ENCODE assay signal across 26 cellular contexts in genomic region chr3:188437921-188438320, GRCh38.
A peak's percentile ranks its signal among the peaks of the same experiment; 100 is the strongest.
DNase-seq lines count a peak whose midpoint lies in the region; ATAC-seq, FAIRE-seq and TF ChIP-seq lines count a peak whose summit lies in the region.
"Had no signal": no experiment of that assay in that cellular context is flagged by ENCODE, and none has a peak within 500 bp of the region (broad histone marks: within the 10 kb centered on the region; RNA-seq: fewer than 3 reads in every experiment).

No MANE protein-coding gene starts in this region.

- no peak overlapping the region for H3K9ac ChIP-seq in endothelial cell of umbilical vein (replicated peaks; ENCODE audit: extremely low read depth, insufficient read depth, low read length)

- peaks cover 2% of the 10 kb centered on the region for H3K79me2 ChIP-seq in endothelial cell of umbilical vein (ENCODE audit: control insufficient read depth, insufficient read depth, low read length)

- peaks cover 14% of the 10 kb centered on the region for H3K9me3 Mint-ChIP-seq in activated CD4-positive, alpha-beta T cell treated with anti-CD3 and anti-CD28 coated beads, Interleukin-2, amount 10 ng/mL, durations not matched to agents 24 days and 14 days
- H3K9me3 Mint-ChIP-seq: activated naive CD4-positive, alpha-beta T cell treated with anti-CD3 and anti-CD28 coated beads for 36 hours; effector memory CD8-positive, alpha-beta T cell had no signal

- H3K36me3 Mint-ChIP-seq in activated CD4-positive, alpha-beta T cell treated with anti-CD3 and anti-CD28 coated beads, Interleukin-2, amount 10 ng/mL, durations not matched to agents 24 days and 14 days (ENCODE audit: low read depth): peaks cover 21% of the 10 kb centered on the region

- no peaks in the 10 kb centered on the region for H3K36me3 ChIP-seq in endothelial cell of umbilical vein (ENCODE audit: control insufficient read depth in 2 of 2, extremely low read depth in 1 of 2, insufficient read depth in 2 of 2, low read length in 2 of 2)
- H3K36me3 ChIP-seq: BE2C, left lung, neutrophil had no signal

- H3K4me1 ChIP-seq in endothelial cell of umbilical vein (ENCODE audit: control insufficient read depth, extremely low read depth, insufficient read depth, low read length): peaks cover 43% of the 10 kb centered on the region
- H3K4me1 ChIP-seq: BE2C had no signal

- no peak for TF ChIP-seq CTCF in endothelial cell of umbilical vein (IDR thresholded peaks at IDR 0.05; ENCODE audit: extremely low read depth in 1 of 2, insufficient read depth in 1 of 2, low read depth in 1 of 2, low read length in 2 of 2)

- no peaks in the 10 kb centered on the region for H3K27me3 ChIP-seq in endothelial cell of umbilical vein (ENCODE audit: control insufficient read depth in 2 of 2, insufficient read depth in 2 of 2, low read length in 2 of 2)
- H3K27me3 ChIP-seq: ascending aorta, BE2C, heart left ventricle, left lung, neutrophil had no signal

- H3K4me3 Mint-ChIP-seq in activated CD4-positive, alpha-beta T cell treated with anti-CD3 and anti-CD28 coated beads, Interleukin-2, amount 10 ng/mL, durations not matched to agents 24 days and 14 days: peak overlapping the region; percentile 22
- H3K4me3 Mint-ChIP-seq: activated CD4-positive, alpha-beta T cell treated with anti-CD3 and anti-CD28 coated beads, Interleukin-2, amount 10 ng/mL, durations not matched to agents 7 days and 5 days; activated naive CD4-positive, alpha-beta T cell treated with anti-CD3 and anti-CD28 coated beads for 36 hours had no signal

- POLR2A ChIA-PET in endothelial cell of umbilical vein (lab: Charles Lee): no interaction called here

- ATAC-seq in GM21381 (IDR thresholded peaks at IDR 0.05; ENCODE audit: unreplicated experiment) (no peak), GM18498 (IDR thresholded peaks at IDR 0.05; ENCODE audit: unreplicated experiment) (no peak)
- ATAC-seq: effector memory CD8-positive, alpha-beta T cell; heart left ventricle; left lung; Right ventricle myocardium inferior had no signal

- no peak overlapping the region for H2AFZ ChIP-seq in endothelial cell of umbilical vein (ENCODE audit: low read depth, low read length)

- H3K4me1 Mint-ChIP-seq in activated CD4-positive, alpha-beta T cell treated with anti-CD3 and anti-CD28 coated beads, Interleukin-2, amount 10 ng/mL, durations not matched to agents 24 days and 14 days: peaks cover 52% of the 10 kb centered on the region

- dilution Hi-C loops in endothelial cell of umbilical vein (cut with MboI; ENCODE audit: extremely low pct_ligation_motif_present, low sequenced_read_pairs): no loop called here

- CTCF ChIA-PET in endothelial cell of umbilical vein (lab: Charles Lee): interaction anchor here (0.8 to 1.2 kb wide), 2 partner anchors 30 to 147 kb away, joined by 3 read pairs; no protein-coding TSS in a partner anchor

- no peaks in the 10 kb centered on the region for H4K20me1 ChIP-seq in endothelial cell of umbilical vein (replicated peaks; ENCODE audit: control insufficient read depth, extremely low read depth, insufficient read depth, low read length)

- no TSS peak for BruUV-seq in endothelial cell of umbilical vein (replicated peaks; lab: Mats Ljungman, UMichigan)

- intact Hi-C loops in activated CD4-positive, alpha-beta T cell treated with anti-CD3 and anti-CD28 coated beads, Interleukin-2, amount 10 ng/mL, durations not matched to agents 24 days and 14 days (cut with micrococcal nuclease): loop anchor here (2.0 kb wide), 1 partner anchor 47 kb away; no protein-coding TSS in a partner anchor
- intact Hi-C loops in endothelial cell of umbilical vein (cut with micrococcal nuclease): loop anchor here (2.0 to 5.0 kb wide), 5 partner anchors 91 to 695 kb away; partner anchors contain the start of gene LPP

- FAIRE-seq in endothelial cell of umbilical vein (lab: Jason Lieb, UNC): no peak
- FAIRE-seq: TTC549 had no signal

- H3K9me1 ChIP-seq in endothelial cell of umbilical vein (replicated peaks; ENCODE audit: control insufficient read depth, extremely low read depth, insufficient read depth, low read length): no peaks in the 10 kb centered on the region

- TF ChIP-seq POLR2A in endothelial cell of umbilical vein (IDR thresholded peaks at IDR 0.05; ENCODE audit: low read depth, low read length): no peak

- H3K4me3 ChIP-seq in endothelial cell of umbilical vein (replicated peaks in 1 of 3; ENCODE audit: insufficient read depth in 1 of 3, low read depth in 1 of 3, low read length in 3 of 3): no peak overlapping the region
- H3K4me3 ChIP-seq: ascending aorta, heart left ventricle, left lung had no signal

- no peak for DNase-seq in activated CD4-positive, alpha-beta T cell treated with anti-CD3 and anti-CD28 coated beads, Interleukin-2, amount 10 ng/mL, durations not matched to agents 24 days and 14 days
- no peak for DNase-seq in activated CD4-positive, alpha-beta T cell treated with anti-CD3 and anti-CD28 coated beads for 4 hours
- DNase-seq in HT1080 (ENCODE audit: low read depth) (peak; percentile 17), endothelial cell of umbilical vein (ENCODE audit: low read depth, low spot score) (no peak), renal cortical epithelial cell (ENCODE audit: low read depth) (peak; percentile 21)
- no peak for DNase-seq in stimulated activated CD4-positive, alpha-beta T cell treated with anti-CD3 and anti-CD28 coated beads, Interleukin-4, amount 100 ng/mL, for 1 hour
- DNase-seq: activated CD4-positive, alpha-beta T cell treated with anti-CD3 and anti-CD28 coated beads, Interleukin-2, amount 10 ng/mL, durations not matched to agents 7 days and 5 days; activated CD8-positive, alpha-beta memory T cell treated with anti-CD3 and anti-CD28 coated beads, Interleukin-2, amount 50 U/mL, for 48 hours; activated naive CD4-positive, alpha-beta T cell treated with anti-CD3 and anti-CD28 coated beads for 36 hours; BE2C; effector memory CD8-positive, alpha-beta T cell; heart left ventricle; KBM-7; left lung; MV-4-11; NCI-H1694 treated with DMSO at 0.1 percent for 48 hours; NCI-H748 treated with DMSO at 0.1 percent for 48 hours; retina; stimulated activated CD4-positive, alpha-beta T cell treated with anti-CD3 and anti-CD28 coated beads, Interleukin-4, amount 100 ng/mL, for 24 hours; SW 1271 had no signal

- H3K27ac ChIP-seq in endothelial cell of umbilical vein (ENCODE audit: insufficient read depth, low read depth, low read length): peak overlapping the region; percentile 16

- H3K27me3 Mint-ChIP-seq in activated CD4-positive, alpha-beta T cell treated with anti-CD3 and anti-CD28 coated beads, Interleukin-2, amount 10 ng/mL, durations not matched to agents 24 days and 14 days: no peaks in the 10 kb centered on the region
- H3K27me3 Mint-ChIP-seq: activated CD4-positive, alpha-beta T cell treated with anti-CD3 and anti-CD28 coated beads, Interleukin-2, amount 10 ng/mL, durations not matched to agents 7 days and 5 days; effector memory CD8-positive, alpha-beta T cell had no signal

- no peak overlapping the region for H3K27ac Mint-ChIP-seq in activated CD4-positive, alpha-beta T cell treated with anti-CD3 and anti-CD28 coated beads, Interleukin-2, amount 10 ng/mL, durations not matched to agents 24 days and 14 days
- H3K27ac Mint-ChIP-seq: activated CD4-positive, alpha-beta T cell treated with anti-CD3 and anti-CD28 coated beads, Interleukin-2, amount 10 ng/mL, durations not matched to agents 7 days and 5 days; activated naive CD4-positive, alpha-beta T cell treated with anti-CD3 and anti-CD28 coated beads for 36 hours had no signal

- no peak overlapping the region for H3K4me2 ChIP-seq in endothelial cell of umbilical vein (ENCODE audit: insufficient read depth, low read length)

- H3K9me3 ChIP-seq in endothelial cell of umbilical vein (replicated peaks; ENCODE audit: control insufficient read depth, insufficient read depth, low read length): no peaks in the 10 kb centered on the region
- H3K9me3 ChIP-seq: ascending aorta, BE2C, heart left ventricle, left lung, neutrophil had no signal

TF ChIP-seq in endothelial cell of umbilical vein, 7 proteins besides CTCF, POLR2A, EP300 and RAD21:
- TF ChIP-seq FOS (IDR thresholded peaks at IDR 0.05; ENCODE audit: borderline replicate concordance, insufficient read depth, low read length): no peak
- no peak for TF ChIP-seq MYC (IDR thresholded peaks at IDR 0.05; ENCODE audit: low read depth, low read length)
- no peak for TF ChIP-seq EZH2 (IDR thresholded peaks at IDR 0.05; ENCODE audit: borderline replicate concordance, low read depth, low read length, severe bottlenecking)
- no peak for TF ChIP-seq POLR2AphosphoS5 (IDR thresholded peaks at IDR 0.05; ENCODE audit: insufficient read depth, low read depth, low read length)
- no peak for TF ChIP-seq MAX (IDR thresholded peaks at IDR 0.05; ENCODE audit: insufficient read depth, insufficient read length)
- no peak for TF ChIP-seq JUN (IDR thresholded peaks at IDR 0.05; ENCODE audit: borderline replicate concordance, insufficient read depth, insufficient read length, low read depth)
- no peak for TF ChIP-seq GATA2 (IDR thresholded peaks at IDR 0.05; ENCODE audit: insufficient read depth, insufficient read length, low read depth, low read length)

Comparison
In these comparisons a context has a peak if more than half of its experiments do, and no peak if none do; other contexts are left out.
1. DNase-seq: peak in HT1080 (single experiment) and renal cortical epithelial cell (single experiment); none in activated CD4-positive, alpha-beta T cell treated with anti-CD3 and anti-CD28 coated beads, Interleukin-2, amount 10 ng/mL, durations not matched to agents 24 days and 14 days (single experiment), activated CD4-positive, alpha-beta T cell treated with anti-CD3 and anti-CD28 coated beads for 4 hours (0 of 2), endothelial cell of umbilical vein (single experiment) and stimulated activated CD4-positive, alpha-beta T cell treated with anti-CD3 and anti-CD28 coated beads, Interleukin-4, amount 100 ng/mL, for 1 hour (single experiment).